Comparison of ENCODE assay signal across 18 cellular contexts in the genomic region with DNA sequence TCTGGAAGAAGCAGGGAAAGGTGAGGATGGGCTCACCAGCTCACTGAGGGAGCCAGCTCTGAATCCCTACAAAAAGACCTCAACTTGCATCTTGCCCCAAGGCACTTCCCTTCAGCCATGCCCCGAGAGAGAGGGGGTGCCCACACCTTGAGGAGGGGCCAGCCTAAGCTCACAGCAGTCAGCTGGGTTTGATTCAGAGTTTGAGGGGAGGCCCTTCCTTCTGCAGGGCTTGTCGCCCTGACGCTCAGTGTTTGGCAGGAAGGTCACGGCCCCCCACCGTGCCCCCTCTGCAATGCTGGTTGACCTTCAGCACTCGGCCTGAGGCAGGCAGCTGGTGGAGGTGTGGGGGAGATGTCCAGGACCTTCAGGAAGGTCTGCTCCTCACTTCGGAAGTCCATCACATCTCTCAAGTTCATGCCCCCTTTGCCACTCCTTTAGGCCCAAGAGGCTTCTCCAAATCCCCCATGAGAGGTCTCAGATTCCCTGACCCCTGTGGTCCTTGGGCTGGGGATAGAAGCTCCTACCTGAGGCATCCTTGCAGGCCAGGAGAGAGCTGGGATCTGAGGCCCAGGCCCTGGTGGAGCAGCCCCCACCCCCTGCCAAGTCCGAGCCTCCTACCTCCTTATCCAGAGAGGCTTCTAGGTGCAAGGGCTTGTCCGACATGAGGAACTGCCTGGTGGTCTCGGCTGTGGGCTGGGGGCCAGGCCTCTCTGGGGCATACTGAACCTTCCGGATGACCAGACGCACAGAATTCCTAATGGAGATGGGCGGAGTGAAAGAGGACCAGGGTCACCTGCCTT. TPM values are rescaled to one million over a fixed set of nuclear protein-coding genes. Genes with fewer than 3 reads are reported as not detected.
DNase-seq lines count a peak whose midpoint lies in the region; ATAC-seq and TF ChIP-seq lines count a peak whose summit lies in the region.
"Had no signal": no experiment of that assay in that cellular context is flagged by ENCODE, and none has a peak within 500 bp of the region (broad histone marks: within the 10 kb centered on the region; RNA-seq: fewer than 3 reads in every experiment).

No MANE protein-coding gene starts in this region.

- intact Hi-C loops in activated CD4-positive, alpha-beta memory T cell treated with anti-CD3 and anti-CD28 coated beads for 36 hours (cut with micrococcal nuclease), result no loop called here
- intact Hi-C loops in CD14-positive monocyte (cut with micrococcal nuclease), result no loop called here

- no peaks in the 10 kb centered on the region for H3K27me3 Mint-ChIP-seq in activated CD4-positive, alpha-beta memory T cell treated with anti-CD3 and anti-CD28 coated beads, Interleukin-2, amount 10 ng/mL, durations not matched to agents 7 days and 5 days
- H3K27me3 Mint-ChIP-seq in activated CD4-positive, alpha-beta memory T cell treated with anti-CD3 and anti-CD28 coated beads for 36 hours, result no peaks in the 10 kb centered on the region
- H3K27me3 Mint-ChIP-seq in CD14-positive monocyte (ENCODE audit: low read depth in 3 of 3) (no peaks in the 10 kb centered on the region), nephron progenitor cell (ENCODE audit: low read depth, poor library complexity) (peaks cover 4% of the 10 kb centered on the region)
- no peaks in the 10 kb centered on the region for H3K27me3 Mint-ChIP-seq in activated naive CD8-positive, alpha-beta T cell treated with anti-CD3 and anti-CD28 coated beads for 36 hours
- H3K27me3 Mint-ChIP-seq in naive thymus-derived CD8-positive, alpha-beta T cell, result no peaks in the 10 kb centered on the region
- H3K27me3 Mint-ChIP-seq: activated CD4-positive, alpha-beta T cell treated with anti-CD3 and anti-CD28 coated beads, Interleukin-2, amount 10 ng/mL, durations not matched to agents 24 days and 14 days had no signal

- no peaks in the 10 kb centered on the region for H3K9me3 Mint-ChIP-seq in activated CD4-positive, alpha-beta memory T cell treated with anti-CD3 and anti-CD28 coated beads, Interleukin-2, amount 10 ng/mL, durations not matched to agents 7 days and 5 days
- no peaks in the 10 kb centered on the region for H3K9me3 Mint-ChIP-seq in activated CD4-positive, alpha-beta memory T cell treated with anti-CD3 and anti-CD28 coated beads for 36 hours
- H3K9me3 Mint-ChIP-seq in CD14-positive monocyte (peaks cover 0 to 2% (median 0%) of the 10 kb centered on the region in 7 donors), nephron progenitor cell (no peaks in the 10 kb centered on the region)
- H3K9me3 Mint-ChIP-seq in activated naive CD8-positive, alpha-beta T cell treated with anti-CD3 and anti-CD28 coated beads for 36 hours, result no peaks in the 10 kb centered on the region
- H3K9me3 Mint-ChIP-seq in naive thymus-derived CD8-positive, alpha-beta T cell, result no peaks in the 10 kb centered on the region
- H3K9me3 Mint-ChIP-seq: activated CD4-positive, alpha-beta T cell treated with anti-CD3 and anti-CD28 coated beads, Interleukin-2, amount 10 ng/mL, durations not matched to agents 24 days and 14 days had no signal

- peaks cover 33% of the 10 kb centered on the region for H3K4me1 Mint-ChIP-seq in activated CD4-positive, alpha-beta memory T cell treated with anti-CD3 and anti-CD28 coated beads, Interleukin-2, amount 10 ng/mL, durations not matched to agents 7 days and 5 days
- H3K4me1 Mint-ChIP-seq in activated CD4-positive, alpha-beta memory T cell treated with anti-CD3 and anti-CD28 coated beads for 36 hours (ENCODE audit: low read depth), result peaks cover 39% of the 10 kb centered on the region
- H3K4me1 Mint-ChIP-seq in CD14-positive monocyte (peaks cover 36% of the 10 kb centered on the region), nephron progenitor cell (peaks cover 2% of the 10 kb centered on the region)
- peaks cover 35% of the 10 kb centered on the region for H3K4me1 Mint-ChIP-seq in activated naive CD8-positive, alpha-beta T cell treated with anti-CD3 and anti-CD28 coated beads for 36 hours
- H3K4me1 Mint-ChIP-seq in naive thymus-derived CD8-positive, alpha-beta T cell, result peaks cover 39 to 71% (median 64%) of the 10 kb centered on the region in 4 donors

- POLR2A ChIA-PET in activated CD4-positive, alpha-beta memory T cell treated with anti-CD3 and anti-CD28 coated beads, Interleukin-2, amount 10 ng/mL, durations not matched to agents 7 days and 5 days (lab: Charles Lee), result interaction anchor here (1.9 kb wide), 1 partner anchor 122 kb away, joined by 9 read pairs; no protein-coding TSS in a partner anchor
- POLR2A ChIA-PET in activated CD4-positive, alpha-beta memory T cell treated with anti-CD3 and anti-CD28 coated beads for 36 hours (lab: Charles Lee), result no interaction called here
- POLR2A ChIA-PET in naive thymus-derived CD8-positive, alpha-beta T cell (lab: Charles Lee), result interaction anchor here (1.0 to 12.3 kb wide), 5 partner anchors 15 to 121 kb away, joined by 3 to 146 read pairs (median 73); partner anchors contain the start of genes ARRB1 and RPS3

- TF ChIP-seq CTCF in CD14-positive monocyte (IDR thresholded peaks at IDR 0.05), result no peak
- TF ChIP-seq CTCF in nephron progenitor cell (IDR thresholded peaks at IDR 0.05), result no peak

- no peak for ATAC-seq in naive thymus-derived CD8-positive, alpha-beta T cell
- no peak for ATAC-seq in HG03571 (IDR thresholded peaks at IDR 0.05; ENCODE audit: unreplicated experiment)
- ATAC-seq: mucosa of descending colon; right cardiac atrium; stimulated activated naive CD8-positive, alpha-beta T cell treated with anti-CD3 and anti-CD28 coated beads, Interleukin-15, Interleukin-2, amounts not matched to agents 100 U/mL and 50 U/mL, for 24 hours had no signal

- DNase-seq in activated CD4-positive, alpha-beta memory T cell treated with anti-CD3 and anti-CD28 coated beads, Interleukin-2, amount 10 ng/mL, durations not matched to agents 7 days and 5 days, result no peak
- no peak for DNase-seq in activated CD4-positive, alpha-beta memory T cell treated with anti-CD3 and anti-CD28 coated beads for 36 hours
- DNase-seq in CD14-positive monocyte (ENCODE audit: low spot score), result peak; percentile 42
- DNase-seq in activated naive CD8-positive, alpha-beta T cell treated with anti-CD3 and anti-CD28 coated beads for 36 hours, result no peak
- DNase-seq in naive thymus-derived CD8-positive, alpha-beta T cell, result no peak
- DNase-seq in HK-2 (ENCODE audit: unreplicated experiment), result no peak
- no peak for DNase-seq in nephron progenitor cell
- DNase-seq: activated CD4-positive, alpha-beta T cell treated with anti-CD3 and anti-CD28 coated beads, Interleukin-2, amount 10 ng/mL, durations not matched to agents 24 days and 14 days; mucosa of descending colon; NCI-H1417; NCI-H748 treated with DMSO at 0.1 percent for 48 hours; occipital lobe; PC-9; SK-N-SH; stimulated activated naive CD8-positive, alpha-beta T cell treated with anti-CD3 and anti-CD28 coated beads, Interleukin-15, Interleukin-2, amounts not matched to agents 100 U/mL and 50 U/mL, for 24 hours; transverse colon had no signal

- H3K27ac Mint-ChIP-seq in activated CD4-positive, alpha-beta memory T cell treated with anti-CD3 and anti-CD28 coated beads, Interleukin-2, amount 10 ng/mL, durations not matched to agents 7 days and 5 days, result peak overlapping the region; percentile 1
- no peak overlapping the region for H3K27ac Mint-ChIP-seq in activated CD4-positive, alpha-beta memory T cell treated with anti-CD3 and anti-CD28 coated beads for 36 hours
- H3K27ac Mint-ChIP-seq in CD14-positive monocyte (peak overlapping the region in 5 of 7 donors; percentile 4 to 91 (median 42)), nephron progenitor cell (no peak overlapping the region)
- peak overlapping the region; percentile 34 for H3K27ac Mint-ChIP-seq in activated naive CD8-positive, alpha-beta T cell treated with anti-CD3 and anti-CD28 coated beads for 36 hours
- peak overlapping the region; percentile 94 to 100 (median 98) for H3K27ac Mint-ChIP-seq in naive thymus-derived CD8-positive, alpha-beta T cell

- CTCF ChIA-PET in activated CD4-positive, alpha-beta memory T cell treated with anti-CD3 and anti-CD28 coated beads, Interleukin-2, amount 10 ng/mL, durations not matched to agents 7 days and 5 days (lab: Charles Lee), result interaction anchor here (1.3 to 9.9 kb wide), 6 partner anchors 7 to 173 kb away, joined by 3 to 339 read pairs (median 10); partner anchors contain the start of gene RPS3
- CTCF ChIA-PET in activated CD4-positive, alpha-beta memory T cell treated with anti-CD3 and anti-CD28 coated beads for 36 hours (lab: Charles Lee), result interaction anchor here (1.1 to 15.2 kb wide), 4 partner anchors 21 to 108 kb away, joined by 3 to 435 read pairs (median 15); no protein-coding TSS in a partner anchor

- no peak overlapping the region for H3K4me3 Mint-ChIP-seq in activated CD4-positive, alpha-beta memory T cell treated with anti-CD3 and anti-CD28 coated beads, Interleukin-2, amount 10 ng/mL, durations not matched to agents 7 days and 5 days
- H3K4me3 Mint-ChIP-seq in activated CD4-positive, alpha-beta memory T cell treated with anti-CD3 and anti-CD28 coated beads for 36 hours, result no peak overlapping the region
- H3K4me3 Mint-ChIP-seq in CD14-positive monocyte (no peak overlapping the region), nephron progenitor cell (no peak overlapping the region)
- H3K4me3 Mint-ChIP-seq in activated naive CD8-positive, alpha-beta T cell treated with anti-CD3 and anti-CD28 coated beads for 36 hours, result no peak overlapping the region
- H3K4me3 Mint-ChIP-seq in naive thymus-derived CD8-positive, alpha-beta T cell, result peak overlapping the region in 6 of 10 donors; percentile 14 to 83 (median 47)
- H3K4me3 Mint-ChIP-seq: activated CD4-positive, alpha-beta T cell treated with anti-CD3 and anti-CD28 coated beads, Interleukin-2, amount 10 ng/mL, durations not matched to agents 24 days and 14 days had no signal

- H3K36me3 Mint-ChIP-seq in activated CD4-positive, alpha-beta memory T cell treated with anti-CD3 and anti-CD28 coated beads, Interleukin-2, amount 10 ng/mL, durations not matched to agents 7 days and 5 days (ENCODE audit: low read depth), result peaks cover 6% of the 10 kb centered on the region
- H3K36me3 Mint-ChIP-seq in activated CD4-positive, alpha-beta memory T cell treated with anti-CD3 and anti-CD28 coated beads for 36 hours, result peaks cover 3% of the 10 kb centered on the region
- H3K36me3 Mint-ChIP-seq in CD14-positive monocyte, result peaks cover 73 to 90% of the 10 kb centered on the region in 2 donors
- H3K36me3 Mint-ChIP-seq in activated naive CD8-positive, alpha-beta T cell treated with anti-CD3 and anti-CD28 coated beads for 36 hours, result peaks cover 14% of the 10 kb centered on the region
- peaks cover 4 to 40% (median 23%) of the 10 kb centered on the region in 3 donors for H3K36me3 Mint-ChIP-seq in naive thymus-derived CD8-positive, alpha-beta T cell
- no peaks in the 10 kb centered on the region for H3K36me3 Mint-ChIP-seq in nephron progenitor cell (ENCODE audit: low read depth)

RNA-seq across cellular contexts. Expression of gene TPBGL, which starts 37.6 kb away (rescaled TPM):
- total RNA-seq in activated CD4-positive, alpha-beta memory T cell treated with anti-CD3 and anti-CD28 coated beads, Interleukin-2, amount 10 ng/mL, durations not matched to agents 7 days and 5 days, result under 1 TPM; 0.28 to 0.38 TPM
- total RNA-seq in activated CD4-positive, alpha-beta memory T cell treated with anti-CD3 and anti-CD28 coated beads for 36 hours, result under 1 TPM in 1 of 2 experiments, not detected in 1; 0.07 TPM
- not detected for polyA plus RNA-seq in CD14-positive monocyte
- total RNA-seq in activated naive CD8-positive, alpha-beta T cell treated with anti-CD3 and anti-CD28 coated beads for 36 hours, result under 1 TPM; 0.20 to 0.45 TPM
- under 1 TPM; 0.16 TPM for total RNA-seq in naive thymus-derived CD8-positive, alpha-beta T cell
- polyA plus RNA-seq in naive thymus-derived CD8-positive, alpha-beta T cell, result under 1 TPM; 0.09 to 0.24 (median 0.12) TPM
- total RNA-seq: PC-9 had no signal

Comparison
In these comparisons a context has a peak if more than half of its experiments do, and no peak if none do; other contexts are left out.
1. H3K27ac Mint-ChIP-seq: peak in activated CD4-positive, alpha-beta memory T cell treated with anti-CD3 and anti-CD28 coated beads, Interleukin-2, amount 10 ng/mL, durations not matched to agents 7 days and 5 days (single experiment), CD14-positive monocyte (5 of 7), activated naive CD8-positive, alpha-beta T cell treated with anti-CD3 and anti-CD28 coated beads for 36 hours (single experiment) and naive thymus-derived CD8-positive, alpha-beta T cell (10 of 10); none in activated CD4-positive, alpha-beta memory T cell treated with anti-CD3 and anti-CD28 coated beads for 36 hours (single experiment) and nephron progenitor cell (single experiment).
2. H3K4me3 Mint-ChIP-seq: peak in naive thymus-derived CD8-positive, alpha-beta T cell (6 of 10); none in activated CD4-positive, alpha-beta memory T cell treated with anti-CD3 and anti-CD28 coated beads, Interleukin-2, amount 10 ng/mL, durations not matched to agents 7 days and 5 days (single experiment), activated CD4-positive, alpha-beta memory T cell treated with anti-CD3 and anti-CD28 coated beads for 36 hours (single experiment), CD14-positive monocyte (0 of 2), activated naive CD8-positive, alpha-beta T cell treated with anti-CD3 and anti-CD28 coated beads for 36 hours (single experiment) and nephron progenitor cell (single experiment).